In genomic region chr12:92977326-92977725, GRCh38 we compare ENCODE assay signal across 21 cellular contexts. TPM values are rescaled to one million over a fixed set of nuclear protein-coding genes. Genes with fewer than 3 reads are reported as not detected.
DNase-seq lines count a peak whose midpoint lies in the region; ATAC-seq, FAIRE-seq and TF ChIP-seq lines count a peak whose summit lies in the region.
"Had no signal": no experiment of that assay in that cellular context is flagged by ENCODE, and none has a peak within 500 bp of the region (broad histone marks: within the 10 kb centered on the region; RNA-seq: fewer than 3 reads in every experiment).

No MANE protein-coding gene starts in this region.

- H2AFZ ChIP-seq in PC-9 (0 out of 2 replicates have a peak overlapping the region, but pooled peaks have one; percentile 39), endothelial cell of umbilical vein (ENCODE audit: low read depth, low read length) (peak overlapping the region; percentile 4), smooth muscle cell (ENCODE audit: low read depth) (no peak overlapping the region)

- FAIRE-seq in endothelial cell of umbilical vein (lab: Jason Lieb, UNC) = no peak
- FAIRE-seq: GM12878, islet of Langerhans had no signal

- H3K9ac ChIP-seq in endothelial cell of umbilical vein (replicated peaks; ENCODE audit: extremely low read depth, insufficient read depth, low read length) (no peak overlapping the region), smooth muscle cell (ENCODE audit: low read depth) (no peak overlapping the region)
- H3K9ac ChIP-seq: KMS-11 had no signal

- H3K36me3 ChIP-seq in PC-9 (ENCODE audit: low read depth) = no peaks in the 10 kb centered on the region
- no peaks in the 10 kb centered on the region for H3K36me3 ChIP-seq in endothelial cell of umbilical vein (ENCODE audit: control insufficient read depth in 2 of 2, extremely low read depth in 1 of 2, insufficient read depth in 2 of 2, low read length in 2 of 2)
- no peaks in the 10 kb centered on the region for H3K36me3 ChIP-seq in smooth muscle cell (ENCODE audit: low read depth)
- H3K36me3 ChIP-seq: neutrophil, stomach, tibial nerve had no signal

- H3K4me3 ChIP-seq in PC-9 (no peak overlapping the region), endothelial cell of umbilical vein (replicated peaks in 1 of 3; ENCODE audit: insufficient read depth in 1 of 3, low read depth in 1 of 3, low read length in 3 of 3) (no peak overlapping the region), smooth muscle cell (no peak overlapping the region)
- H3K4me3 ChIP-seq: GM12878, stomach, tibial nerve had no signal

- H3K27me3 Mint-ChIP-seq in stimulated activated memory B cell treated with anti-CD40 and anti-IgM and Interleukin-4, amounts not matched to agents 10 μg/mL and 1 μg/mL and 100 μg/mL, for 72 hours = no peaks in the 10 kb centered on the region

- CTCF ChIA-PET in PC-9 (lab: Charles Lee) = no interaction called here
- CTCF ChIA-PET in endothelial cell of umbilical vein (lab: Charles Lee) = interaction anchor here (1.2 to 1.4 kb wide), 3 partner anchors 10 to 150 kb away, joined by 3 to 5 read pairs (median 5); no protein-coding TSS in a partner anchor

- WGBS in smooth muscle cell (ENCODE audit: low lambda C conversion rate) = 90% methylated on average over 5 of the region's 5 CpGs

- no peak overlapping the region for H3K4me2 ChIP-seq in PC-9
- no peak overlapping the region for H3K4me2 ChIP-seq in endothelial cell of umbilical vein (ENCODE audit: insufficient read depth, low read length)
- H3K4me2 ChIP-seq in smooth muscle cell = no peak overlapping the region
- H3K4me2 ChIP-seq: KMS-11 had no signal

- no peak for TF ChIP-seq CTCF in PC-9 (conservative IDR thresholded peaks at IDR 0.05)
- no peak for TF ChIP-seq CTCF in endothelial cell of umbilical vein (IDR thresholded peaks at IDR 0.05; ENCODE audit: extremely low read depth in 1 of 2, insufficient read depth in 1 of 2, low read depth in 1 of 2, low read length in 2 of 2)
- TF ChIP-seq CTCF in smooth muscle cell (IDR thresholded peaks at IDR 0.05; ENCODE audit: borderline replicate concordance, insufficient read depth, poor library complexity, severe bottlenecking) = no peak

- H3F3A ChIP-seq in PC-9 (ENCODE audit: insufficient read depth, low read depth) (no peaks in the 10 kb centered on the region), smooth muscle cell (ENCODE audit: low read depth) (no peaks in the 10 kb centered on the region)

- dilution Hi-C loops in endothelial cell of umbilical vein (cut with MboI; ENCODE audit: extremely low pct_ligation_motif_present, low sequenced_read_pairs) = no loop called here

- H3K4me1 Mint-ChIP-seq in stimulated activated memory B cell treated with anti-CD40 and anti-IgM and Interleukin-4, amounts not matched to agents 10 μg/mL and 1 μg/mL and 100 μg/mL, for 72 hours = peaks cover 33% of the 10 kb centered on the region

- H3K36me3 Mint-ChIP-seq in stimulated activated memory B cell treated with anti-CD40 and anti-IgM and Interleukin-4, amounts not matched to agents 10 μg/mL and 1 μg/mL and 100 μg/mL, for 72 hours = peaks cover 27% of the 10 kb centered on the region

- H3K9me3 ChIP-seq in PC-9 (ENCODE audit: insufficient read depth, low read depth) = peaks cover 7% of the 10 kb centered on the region; the same call in 1 of the 2 replicates
- H3K9me3 ChIP-seq in endothelial cell of umbilical vein (replicated peaks; ENCODE audit: control insufficient read depth, insufficient read depth, low read length) = no peaks in the 10 kb centered on the region
- H3K9me3 ChIP-seq in smooth muscle cell (replicated peaks; ENCODE audit: low read depth) = no peaks in the 10 kb centered on the region
- H3K9me3 ChIP-seq: neutrophil had no signal

- H3K27me3 ChIP-seq in PC-9 (ENCODE audit: insufficient read depth, low read depth) = no peaks in the 10 kb centered on the region
- H3K27me3 ChIP-seq in endothelial cell of umbilical vein (ENCODE audit: control insufficient read depth in 2 of 2, insufficient read depth in 2 of 2, low read length in 2 of 2) = no peaks in the 10 kb centered on the region
- H3K27me3 ChIP-seq in smooth muscle cell (ENCODE audit: low read depth) = no peaks in the 10 kb centered on the region
- H3K27me3 ChIP-seq: foreskin keratinocyte, neutrophil, stomach, tibial nerve had no signal

- H3K9me3 Mint-ChIP-seq in stimulated activated memory B cell treated with anti-CD40 and anti-IgM and Interleukin-4, amounts not matched to agents 10 μg/mL and 1 μg/mL and 100 μg/mL, for 72 hours = peaks cover 9% of the 10 kb centered on the region

- H4K20me1 ChIP-seq in PC-9 (ENCODE audit: insufficient read depth) (no peaks in the 10 kb centered on the region), endothelial cell of umbilical vein (replicated peaks; ENCODE audit: control insufficient read depth, extremely low read depth, insufficient read depth, low read length) (no peaks in the 10 kb centered on the region), smooth muscle cell (ENCODE audit: low read depth) (no peaks in the 10 kb centered on the region)

- BruUV-seq in PC-9 (replicated peaks; lab: Mats Ljungman, UMichigan) (no TSS peak), endothelial cell of umbilical vein (replicated peaks; lab: Mats Ljungman, UMichigan) (no TSS peak)

- POLR2A ChIA-PET in PC-9 (lab: Charles Lee; ENCODE audit: unreplicated experiment) = no interaction called here
- POLR2A ChIA-PET in endothelial cell of umbilical vein (lab: Charles Lee) = no interaction called here

- H3K27ac ChIP-seq in PC-9 (no peak overlapping the region), endothelial cell of umbilical vein (ENCODE audit: insufficient read depth, low read depth, low read length) (no peak overlapping the region), smooth muscle cell (ENCODE audit: low read depth) (no peak overlapping the region)
- H3K27ac ChIP-seq: foreskin keratinocyte, KMS-11, neutrophil, RWPE1, stomach, tibial nerve had no signal

- DNase-seq in left ventricle myocardium superior (no peak), Right ventricle myocardium inferior (ENCODE audit: missing footprints) (no peak), PC-9 (no peak), endothelial cell of umbilical vein (ENCODE audit: low read depth, low spot score) (no peak), smooth muscle cell (lab: John Stamatoyannopoulos, UW; ENCODE audit: unreplicated experiment) (no peak)
- DNase-seq in activated CD8-positive, alpha-beta memory T cell treated with anti-CD3 and anti-CD28 coated beads, Interleukin-2, amount 50 U/mL, for 48 hours = no peak
- DNase-seq: activated gamma-delta T cell treated with Interleukin-2 at 50 U/mL for 16 hours; DMS79 treated with DMSO at 0.1 percent for 48 hours; foreskin keratinocyte; NCI-H1436 treated with DMSO at 0.1 percent for 48 hours; NCI-H524; stimulated activated CD4-positive, alpha-beta T cell treated with anti-CD3 and anti-CD28 coated beads, Interleukin-2, amount 100 ng/mL, for 48 hours; stomach had no signal

- H3K9me2 ChIP-seq in PC-9 (ENCODE audit: insufficient read depth) = no peaks in the 10 kb centered on the region

- no peaks in the 10 kb centered on the region for H3K9me1 ChIP-seq in endothelial cell of umbilical vein (replicated peaks; ENCODE audit: control insufficient read depth, extremely low read depth, insufficient read depth, low read length)

- no peak overlapping the region for H3K4me3 Mint-ChIP-seq in stimulated activated memory B cell treated with anti-CD40 and anti-IgM and Interleukin-4, amounts not matched to agents 10 μg/mL and 1 μg/mL and 100 μg/mL, for 72 hours

- peak; percentile 11 for ATAC-seq in left ventricle myocardium superior
- ATAC-seq in Right ventricle myocardium inferior = no peak
- ATAC-seq in stimulated activated memory B cell treated with anti-CD40 and anti-IgM and Interleukin-4, amounts not matched to agents 10 μg/mL and 1 μg/mL and 100 μg/mL, for 72 hours = no peak
- no peak for ATAC-seq in GM21423 (IDR thresholded peaks at IDR 0.05; ENCODE audit: unreplicated experiment)
- ATAC-seq: foreskin keratinocyte, GM12878 had no signal

- intact Hi-C loops in left ventricle myocardium superior (cut with micrococcal nuclease) (no loop called here), Right ventricle myocardium inferior (cut with DNase I) (no loop called here), PC-9 (cut with micrococcal nuclease; ENCODE audit: unreplicated experiment) (no loop called here), endothelial cell of umbilical vein (cut with micrococcal nuclease) (no loop called here)

- peak overlapping the region; percentile 84 for H3K27ac Mint-ChIP-seq in stimulated activated memory B cell treated with anti-CD40 and anti-IgM and Interleukin-4, amounts not matched to agents 10 μg/mL and 1 μg/mL and 100 μg/mL, for 72 hours

- H3K4me1 ChIP-seq in PC-9 (replicated peaks; ENCODE audit: insufficient read depth) = 0 out of 2 replicates have a peak, but pooled peaks cover 4% of the 10 kb centered on the region
- H3K4me1 ChIP-seq in endothelial cell of umbilical vein (ENCODE audit: control insufficient read depth, extremely low read depth, insufficient read depth, low read length) = no peaks in the 10 kb centered on the region
- H3K4me1 ChIP-seq in smooth muscle cell (ENCODE audit: low read depth) = no peaks in the 10 kb centered on the region

- TF ChIP-seq POLR2A in endothelial cell of umbilical vein (IDR thresholded peaks at IDR 0.05; ENCODE audit: low read depth, low read length) = no peak

- H3K79me2 ChIP-seq in PC-9 (ENCODE audit: low read depth) = no peaks in the 10 kb centered on the region
- no peaks in the 10 kb centered on the region for H3K79me2 ChIP-seq in endothelial cell of umbilical vein (ENCODE audit: control insufficient read depth, insufficient read depth, low read length)
- H3K79me2 ChIP-seq in smooth muscle cell (ENCODE audit: low read depth) = no peaks in the 10 kb centered on the region

TF ChIP-seq in endothelial cell of umbilical vein, 7 proteins besides CTCF, POLR2A, EP300 and RAD21 (continues in another document):
- no peak for TF ChIP-seq GATA2 (IDR thresholded peaks at IDR 0.05; ENCODE audit: insufficient read depth, insufficient read length, low read depth, low read length)
- TF ChIP-seq FOS (IDR thresholded peaks at IDR 0.05; ENCODE audit: borderline replicate concordance, insufficient read depth, low read length) = no peak
- TF ChIP-seq JUN (IDR thresholded peaks at IDR 0.05; ENCODE audit: borderline replicate concordance, insufficient read depth, insufficient read length, low read depth) = no peak

RNA-seq across cellular contexts. Expression of gene EEA1, which starts 48.2 kb away (rescaled TPM):
- 22.1 TPM for total RNA-seq in left ventricle myocardium superior
- 25.8 TPM for total RNA-seq in Right ventricle myocardium inferior
- total RNA-seq in PC-9 (2021) = 10.1 and 15.7 TPM in 2 replicates
- 37.9 and 38.8 TPM in 2 replicates for total RNA-seq in endothelial cell of umbilical vein
- 1.9 and 2.6 TPM in 2 replicates for polyA plus RNA-seq in endothelial cell of umbilical vein
- 4.3 and 5.4 TPM in 2 replicates for polyA plus RNA-seq in endothelial cell of umbilical vein (2011; cell fraction: cytosol; rRNA removed)
- polyA plus RNA-seq in endothelial cell of umbilical vein (2011; cell fraction: nucleus; rRNA removed) = 10.9 and 12.8 TPM in 2 replicates
- polyA plus RNA-seq in endothelial cell of umbilical vein (2012) = 28.8 and 28.9 TPM in 2 replicates
- 4.2 and 5.4 TPM in 2 replicates for polyA minus RNA-seq in endothelial cell of umbilical vein
- polyA minus RNA-seq in endothelial cell of umbilical vein (2011; cell fraction: cytosol; rRNA and poly(A)+ RNA removed) = 8.8 TPM
- polyA minus RNA-seq in endothelial cell of umbilical vein (2011; cell fraction: nucleus; rRNA and poly(A)+ RNA removed) = 13.4 and 25.4 TPM in 2 replicates
- total RNA-seq in smooth muscle cell = 25.1 and 28.5 TPM in 2 replicates
- polyA plus RNA-seq in smooth muscle cell = 22.7 and 29.0 TPM in 2 replicates
